2 cellular contexts compared by ENCODE assay signal in genomic region chr3:101995371-101996046, GRCh38.
TF ChIP-seq lines count a peak whose summit lies in the region.

No MANE protein-coding gene starts in this region.

TF ChIP-seq in A549, 52 proteins besides CTCF, POLR2A, EP300 and RAD21 (continued from another document):
- no peak for TF ChIP-seq ELK1 (IDR thresholded peaks at IDR 0.05; ENCODE audit: low read depth, low read length)
- no peak for TF ChIP-seq RFX5 (IDR thresholded peaks at IDR 0.05)
- TF ChIP-seq ZC3H11A (IDR thresholded peaks at IDR 0.05): no peak
- TF ChIP-seq ZFP36 (IDR thresholded peaks at IDR 0.05; ENCODE audit: borderline replicate concordance, partially characterized antibody): no peak
- TF ChIP-seq HOXA7 (CRISPR knock-in tag; IDR thresholded peaks at IDR 0.05): no peak
- no peak for TF ChIP-seq BHLHE40 (IDR thresholded peaks at IDR 0.05; ENCODE audit: low read depth, low read length)
- no peak for TF ChIP-seq SREBF2 (IDR thresholded peaks at IDR 0.05)

TF ChIP-seq in HepG2, 621 proteins besides CTCF, POLR2A, EP300 and RAD21 (continued from another document):
- no peak for TF ChIP-seq SNAPC2 (CRISPR knock-in tag; IDR thresholded peaks at IDR 0.05)
- no peak for TF ChIP-seq IKZF4 (CRISPR knock-in tag; IDR thresholded peaks at IDR 0.05; ENCODE audit: borderline replicate concordance, low read depth, not compliant biosample characterization)
- TF ChIP-seq ZKSCAN8 (CRISPR knock-in tag; IDR thresholded peaks at IDR 0.05; ENCODE audit: borderline replicate concordance): no peak
- no peak for TF ChIP-seq PHF5A (CRISPR knock-in tag; IDR thresholded peaks at IDR 0.05; ENCODE audit: low read depth, unreplicated experiment)
- no peak for TF ChIP-seq ZFX (CRISPR knock-in tag; IDR thresholded peaks at IDR 0.05; ENCODE audit: low read depth)
